Comparison of ENCODE assay signal across 15 cellular contexts in the genomic region with DNA sequence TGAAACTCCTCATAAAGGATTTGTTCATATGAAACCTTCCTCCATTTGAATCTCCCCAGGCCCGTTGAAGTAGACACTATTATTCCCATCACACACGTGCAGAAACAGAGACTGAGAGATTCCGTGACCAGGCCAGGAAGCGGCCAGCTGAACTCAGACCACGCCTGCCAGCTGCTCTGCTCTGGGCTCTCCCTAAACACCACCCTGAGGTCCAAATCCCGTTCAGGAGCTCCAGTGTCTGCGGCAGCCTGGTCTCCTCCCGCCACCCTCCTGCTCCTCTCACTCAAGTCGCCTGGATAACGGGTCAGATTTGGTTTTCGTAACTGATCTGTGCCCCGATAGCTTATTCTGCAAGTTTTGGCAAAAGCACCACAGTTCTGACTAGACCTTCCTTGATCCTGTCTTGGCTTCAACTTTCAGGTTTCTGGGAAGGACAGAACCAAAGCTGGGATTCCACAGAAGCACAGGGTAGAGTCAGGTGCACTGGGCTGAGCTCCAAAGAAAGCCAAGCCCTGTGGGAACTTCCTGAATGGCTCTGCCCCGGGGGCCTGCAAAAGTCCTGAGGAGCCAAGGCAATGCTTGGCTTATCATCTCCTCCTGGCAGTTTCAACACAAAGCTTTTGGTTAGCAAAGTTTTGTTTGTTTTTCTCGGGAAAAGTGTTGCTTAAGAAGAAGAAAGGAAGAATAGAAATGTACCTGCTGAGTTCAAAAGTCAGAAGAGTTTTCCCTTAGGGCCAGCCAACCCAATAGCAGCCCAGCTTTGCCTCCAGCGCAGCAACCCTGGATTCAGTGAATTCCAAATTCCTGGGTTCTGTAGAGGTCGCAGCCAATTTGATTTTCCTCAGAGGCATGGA. TPM values are rescaled to one million over a fixed set of nuclear protein-coding genes. Genes with fewer than 3 reads are reported as not detected.
DNase-seq lines count a peak whose midpoint lies in the region; ATAC-seq, FAIRE-seq and TF ChIP-seq lines count a peak whose summit lies in the region.
"Had no signal": no experiment of that assay in that cellular context is flagged by ENCODE, and none has a peak within 500 bp of the region (broad histone marks: within the 10 kb centered on the region; RNA-seq: fewer than 3 reads in every experiment).

No MANE protein-coding gene starts in this region.

- POLR2A ChIA-PET in A549 (lab: Yijun Ruan, JAX), result interaction anchor here (0.7 kb wide), 1 partner anchor 16 kb away, joined by 3 read pairs; no protein-coding TSS in a partner anchor
- POLR2A ChIA-PET in PC-3 (lab: Charles Lee; ENCODE audit: unreplicated experiment), result no interaction called here

- H3K9me3 ChIP-seq in A549 (no peaks in the 10 kb centered on the region), PC-3 (ENCODE audit: low read length) (no peaks in the 10 kb centered on the region)

- no peaks in the 10 kb centered on the region for H3K79me2 ChIP-seq in PC-3 (ENCODE audit: low read length)

- H3F3A ChIP-seq in PC-3 (ENCODE audit: low read length, unreplicated experiment), result no peaks in the 10 kb centered on the region

- BruUV-seq in PC-3 (replicated peaks; lab: Mats Ljungman, UMichigan), result no TSS peak

- H3K9ac ChIP-seq in PC-3 (ENCODE audit: low read length), result no peak overlapping the region

- FAIRE-seq in A549 (lab: Jason Lieb, UNC), result no peak

- no peak for TF ChIP-seq RAD21 in A549 (conservative IDR thresholded peaks at IDR 0.05 in 1 of 2, IDR thresholded peaks at IDR 0.05 in 1 of 2)

- TF ChIP-seq CTCF in A549 (IDR thresholded peaks at IDR 0.05) (no peak), PC-3 (conservative IDR thresholded peaks at IDR 0.05; ENCODE audit: low read depth, low read length) (no peak), foreskin keratinocyte (conservative IDR thresholded peaks at IDR 0.05) (no peak)

- peak overlapping the region; percentile 49 for H3K4me2 ChIP-seq in A549
- no peak overlapping the region for H3K4me2 ChIP-seq in PC-3 (ENCODE audit: low read length)

- peaks cover 62% of the 10 kb centered on the region for H3K27me3 ChIP-seq in PC-3 (ENCODE audit: low read length)
- H3K27me3 ChIP-seq in foreskin keratinocyte, result no peaks in the 10 kb centered on the region

- no peaks in the 10 kb centered on the region for H3K36me3 ChIP-seq in PC-3 (ENCODE audit: low read depth, low read length)

- H3K9me2 ChIP-seq in PC-3 (replicated peaks; ENCODE audit: low read length), result no peaks in the 10 kb centered on the region

- 65% methylated on average over 16 of the region's 16 CpGs for WGBS in A549 (ENCODE audit: missing lambda C conversion rate)

- H2AFZ ChIP-seq in PC-3 (ENCODE audit: low read length), result no peak overlapping the region

- intact Hi-C loops in PC-3 (cut with micrococcal nuclease), result no loop called here

- peak in 1 of 2 experiments; percentile 47 for DNase-seq in A549 (ENCODE audit: low read depth in 1 of 2, low spot score in 1 of 2)
- peak; percentile 61 for DNase-seq in PC-3
- DNase-seq in foreskin keratinocyte, result peak; percentile 40 to 50
- DNase-seq in myocyte (ENCODE audit: low read depth), result peak; percentile 50
- no peak for DNase-seq in nucleus accumbens (lab: John Stamatoyannopoulos, UW)
- DNase-seq in putamen (ENCODE audit: low spot score), result no peak
- DNase-seq in GM03348 (ENCODE audit: low spot score), result no peak
- DNase-seq: activated CD4-positive, alpha-beta T cell treated with anti-CD3 and anti-CD28 coated beads, Interleukin-2, amount 10 ng/mL, durations not matched to agents 7 days and 5 days; anterior cingulate cortex; effector CD4-positive, alpha-beta T cell; HFFc6; NCI-H146; NCI-H510A had no signal

- ATAC-seq in A549 (peak; percentile 62 to 76; a peak in 5 of 6 replicates), PC-3 (peak; percentile 31; the same call in 1 of the 2 replicates), foreskin keratinocyte (peak; percentile 80), HG03354 (IDR thresholded peaks at IDR 0.05; ENCODE audit: poor library complexity, severe bottlenecking, unreplicated experiment) (no peak)
- ATAC-seq: activated T-helper 17 cell treated with anti-CD3 and anti-CD28 coated beads, Interleukin-2, amount 50 U/mL, for 72 hours had no signal

- no peak overlapping the region for H3K4me3 ChIP-seq in A549
- no peak overlapping the region for H3K4me3 ChIP-seq in PC-3 (ENCODE audit: low read length)

- CTCF ChIA-PET in A549 (lab: Yijun Ruan, JAX) (interaction anchor here (0.9 to 1.2 kb wide), 2 partner anchors 22 to 231 kb away, joined by 3 to 6 read pairs; no protein-coding TSS in a partner anchor), PC-3 (lab: Charles Lee) (no interaction called here)

- H4K20me1 ChIP-seq in PC-3 (ENCODE audit: low read length), result no peaks in the 10 kb centered on the region

- peak overlapping the region; percentile 50 to 60 for H3K27ac ChIP-seq in A549
- H3K27ac ChIP-seq in PC-3 (ENCODE audit: low read length), result no peak overlapping the region
- no peak overlapping the region for H3K27ac ChIP-seq in foreskin keratinocyte

- TF ChIP-seq POLR2A in A549 (IDR thresholded peaks at IDR 0.05; ENCODE audit: low read length), result no peak

- H3K4me1 ChIP-seq in A549 (peaks cover 14% of the 10 kb centered on the region), PC-3 (ENCODE audit: insufficient read depth, low read length) (no peaks in the 10 kb centered on the region), foreskin keratinocyte (no peaks in the 10 kb centered on the region)

- 0 out of 5 replicates have a peak, but pooled peaks of 1 of the 2 experiments have one; percentile 34 for TF ChIP-seq EP300 in A549 (IDR thresholded peaks at IDR 0.05)

TF ChIP-seq in A549, 52 proteins besides CTCF, POLR2A, EP300 and RAD21:
- TF ChIP-seq POLR2AphosphoS2 (conservative IDR thresholded peaks at IDR 0.05; ENCODE audit: low read length) (no peak), HEYL (CRISPR knock-in tag; IDR thresholded peaks at IDR 0.05) (no peak), HOXA7 (CRISPR knock-in tag; IDR thresholded peaks at IDR 0.05) (no peak), RCOR1 (IDR thresholded peaks at IDR 0.05; ENCODE audit: low read depth, low read length) (no peak), SMC3 (IDR thresholded peaks at IDR 0.05) (no peak), SREBF2 (IDR thresholded peaks at IDR 0.05) (no peak), REST (IDR thresholded peaks at IDR 0.05) (no peak), RARB (CRISPR knock-in tag; IDR thresholded peaks at IDR 0.05) (no peak), HES2 (IDR thresholded peaks at IDR 0.05) (no peak), RNF2 (IDR thresholded peaks at IDR 0.05; ENCODE audit: borderline replicate concordance, low read depth) (no peak), NFE2L2 (conservative IDR thresholded peaks at IDR 0.05; ENCODE audit: low read length) (no peak)
TF ChIP-seq in A549: peak in this region for 0.

RNA-seq across cellular contexts. Expression of gene SNRPA1, which starts 53.8 kb away (rescaled TPM):
- 127 and 177 TPM in 2 replicates for polyA plus RNA-seq in A549 (2011; rRNA removed)
- polyA plus RNA-seq in A549 (2012; cell fraction: cytosol; rRNA removed), result 108 and 131 TPM in 2 replicates
- polyA plus RNA-seq in A549 (2012; cell fraction: nucleus; rRNA removed), result 70.6 and 116 TPM in 2 replicates
- 137 to 142 TPM (median 140 TPM) in 3 replicates for polyA plus RNA-seq in A549 (2017; fragmentation: RNase III; extraction: RNeasy Plus Mini Kit Qiagen cat#74134 plus additional on column Dnase treatment)
- polyA minus RNA-seq in A549 (2011; rRNA and poly(A)+ RNA removed), result 23.9 and 24.0 TPM in 2 replicates
- 66.1 and 68.2 TPM in 2 replicates for total RNA-seq in PC-3 (2014; rRNA removed)
- 47.2 and 62.8 TPM in 2 replicates for total RNA-seq in foreskin keratinocyte
- polyA plus RNA-seq in foreskin keratinocyte, result 102 and 107 TPM in 2 replicates
- total RNA-seq in myocyte, result 15.4 and 19.6 TPM in 2 replicates
- 27.5 TPM for polyA plus RNA-seq in myocyte (2012)

Comparison
In these comparisons a context has a peak if more than half of its experiments do, and no peak if none do; other contexts are left out.
1. DNase-seq: peak in PC-3 (single experiment), foreskin keratinocyte (2 of 2) and myocyte (single experiment); none in nucleus accumbens (0 of 56), putamen (single experiment) and GM03348 (single experiment).
2. H3K27ac ChIP-seq: peak in A549 (2 of 2); none in PC-3 (single experiment) and foreskin keratinocyte (single experiment).